ENCODE assay signal across 8 cellular contexts in genomic region chr18:61894751-61895524, GRCh38. TPM values are rescaled to one million over a fixed set of nuclear protein-coding genes. Genes with fewer than 3 reads are reported as not detected.
DNase-seq lines count a peak whose midpoint lies in the region; ATAC-seq and TF ChIP-seq lines count a peak whose summit lies in the region.

No MANE protein-coding gene starts in this region.

- ATAC-seq in Right ventricle myocardium superior (ENCODE audit: poor library complexity) = peak; percentile 2
- ATAC-seq in left ventricle myocardium superior = no peak
- ATAC-seq in central memory CD8-positive, alpha-beta T cell (replicated peaks; ENCODE audit: extremely low read depth, poor library complexity, severe bottlenecking) = peak; percentile 6
- ATAC-seq in GM19023 (IDR thresholded peaks at IDR 0.05; ENCODE audit: unreplicated experiment) = no peak

- TF ChIP-seq POLR2A in uterus (IDR thresholded peaks at IDR 0.05) = no peak

- TF ChIP-seq CTCF in uterus (IDR thresholded peaks at IDR 0.05) = no peak

- peaks cover 71% of the 10 kb centered on the region for H3K27me3 Mint-ChIP-seq in central memory CD8-positive, alpha-beta T cell

- H3K9me3 ChIP-seq in mesodermal cell (ENCODE audit: control insufficient read depth, low read length) (no peaks in the 10 kb centered on the region), uterus (no peaks in the 10 kb centered on the region)

- H3K27ac Mint-ChIP-seq in central memory CD8-positive, alpha-beta T cell (ENCODE audit: low read depth) = no peak overlapping the region

- H3K4me3 Mint-ChIP-seq in central memory CD8-positive, alpha-beta T cell = peak overlapping the region; percentile 80

- H3K36me3 Mint-ChIP-seq in central memory CD8-positive, alpha-beta T cell (ENCODE audit: insufficient read depth) = peaks cover 3% of the 10 kb centered on the region

- no peak for DNase-seq in Right ventricle myocardium superior
- DNase-seq in left ventricle myocardium superior = no peak
- no peak for DNase-seq in central memory CD8-positive, alpha-beta T cell (ENCODE audit: low spot score in 2 of 2)
- DNase-seq in uterus = peak; percentile 36 to 57
- no peak for DNase-seq in GM19238 (ENCODE audit: insufficient read length, low spot score)
- DNase-seq in stimulated activated naive CD4-positive, alpha-beta T cell (lab: John Stamatoyannopoulos, UW) = no peak

- H3K4me3 ChIP-seq in mesodermal cell (ENCODE audit: extremely low read depth, insufficient read depth, low read length, poor library complexity, severe bottlenecking) = peak overlapping the region; percentile 72
- peak overlapping the region; percentile 83 to 100 for H3K4me3 ChIP-seq in uterus

- no peaks in the 10 kb centered on the region for H3K9me3 Mint-ChIP-seq in central memory CD8-positive, alpha-beta T cell

- peaks cover 11% of the 10 kb centered on the region for H3K4me1 Mint-ChIP-seq in central memory CD8-positive, alpha-beta T cell

- H3K4me1 ChIP-seq in mesodermal cell (ENCODE audit: control insufficient read depth, insufficient read depth, low read length, poor library complexity, severe bottlenecking) (peaks cover 22% of the 10 kb centered on the region), uterus (peaks cover 3 to 5% of the 10 kb centered on the region in 2 donors)

- no peaks in the 10 kb centered on the region for H3K27me3 ChIP-seq in uterus

- H3K27ac ChIP-seq in mesodermal cell (ENCODE audit: low read depth, low read length, severe bottlenecking) (no peak overlapping the region), uterus (peak overlapping the region; percentile 96)

- WGBS in mesodermal cell (ENCODE audit: insufficient coverage in 2 of 2), 2 experiments = 53 to 65% methylated on average over 16 to 21 of the region's 28 CpGs

- intact Hi-C loops in Right ventricle myocardium superior (cut with DNase I) = loop anchor here (5.0 to 10.0 kb wide), 3 partner anchors 150 to 310 kb away; no protein-coding TSS in a partner anchor
- intact Hi-C loops in left ventricle myocardium superior (cut with micrococcal nuclease) = loop anchor here (5.0 kb wide), 1 partner anchor 63 kb away; no protein-coding TSS in a partner anchor
- intact Hi-C loops in uterus (cut with DNase I; ENCODE audit: low total_unique reads) = loop anchor here (10.0 kb wide), 2 partner anchors 140 to 260 kb away; no protein-coding TSS in a partner anchor

- H3K36me3 ChIP-seq in mesodermal cell (ENCODE audit: control insufficient read depth, insufficient read depth, low read length) = peaks cover 29% of the 10 kb centered on the region
- no peaks in the 10 kb centered on the region for H3K36me3 ChIP-seq in uterus

RNA-seq across cellular contexts. Expression of gene RNF152, which starts 2.1 kb away (rescaled TPM):
- total RNA-seq in Right ventricle myocardium superior (11.4 TPM), left ventricle myocardium superior (10.8 TPM), uterus (10 to 100 TPM; 20.0 to 86.1 (median 33.0) TPM)
- 23.6 TPM for polyA plus RNA-seq in mesodermal cell (2013, experiment 1 of 2)
- 18.3 TPM for polyA plus RNA-seq in mesodermal cell (2013, experiment 2 of 2)

Comparison
In these comparisons a context has a peak if more than half of its experiments do, and no peak if none do; other contexts are left out.
1. ATAC-seq: peak in Right ventricle myocardium superior (single experiment) and central memory CD8-positive, alpha-beta T cell (single experiment); none in left ventricle myocardium superior (single experiment) and GM19023 (single experiment).
2. DNase-seq: peak in uterus (2 of 2); none in Right ventricle myocardium superior (single experiment), left ventricle myocardium superior (single experiment), central memory CD8-positive, alpha-beta T cell (0 of 2), GM19238 (single experiment) and stimulated activated naive CD4-positive, alpha-beta T cell (0 of 6).